Comparison of ENCODE assay signal across 8 cellular contexts in the genomic region with DNA sequence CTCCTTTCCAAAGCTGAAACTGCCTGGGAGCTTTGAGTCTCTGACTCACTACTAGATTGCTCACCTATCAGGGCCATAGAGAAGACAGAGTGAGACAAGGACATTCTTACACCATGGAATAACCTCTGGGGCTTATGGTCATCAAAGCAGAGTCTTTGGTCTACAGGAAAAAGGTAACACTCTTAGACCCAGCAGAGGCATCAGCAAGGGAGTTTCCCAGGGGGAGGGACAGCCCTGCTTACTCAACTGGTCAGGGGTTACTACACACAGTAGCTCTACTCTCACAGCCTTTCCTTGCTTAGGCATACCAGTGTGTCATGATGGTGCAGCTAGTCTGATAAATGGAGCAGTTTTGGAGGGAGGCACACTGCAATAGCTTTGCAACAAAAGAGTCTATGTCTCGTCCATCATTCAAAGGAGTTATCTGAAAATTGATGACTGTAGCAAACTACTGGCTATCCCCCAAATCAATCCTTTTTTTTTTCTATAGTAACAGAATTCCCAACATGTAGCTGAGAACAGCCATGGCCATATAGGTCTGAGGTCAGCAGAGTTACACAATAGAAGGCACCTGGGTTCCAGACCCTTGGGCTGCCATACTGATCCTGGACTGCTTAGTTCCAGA.
DNase-seq lines count a peak whose midpoint lies in the region; ATAC-seq and TF ChIP-seq lines count a peak whose summit lies in the region.

No MANE protein-coding gene starts in this region.

- no peak overlapping the region for H3K4me3 ChIP-seq in fibroblast of mammary gland (ENCODE audit: control insufficient read depth, low read depth, low read length)

- H3K9me3 Mint-ChIP-seq in stimulated activated memory B cell treated with anti-CD40 and anti-IgM and Interleukin-4, amounts not matched to agents 10 μg/mL and 1 μg/mL and 100 μg/mL, for 72 hours = peaks cover 7% of the 10 kb centered on the region

- peaks cover 6% of the 10 kb centered on the region for H3K4me1 Mint-ChIP-seq in stimulated activated memory B cell treated with anti-CD40 and anti-IgM and Interleukin-4, amounts not matched to agents 10 μg/mL and 1 μg/mL and 100 μg/mL, for 72 hours

- DNase-seq in DMS53 (lab: John Stamatoyannopoulos, UW) = peak; percentile 42
- no peak for DNase-seq in DMS53 treated with DMSO at 0.1 percent for 48 hours (lab: John Stamatoyannopoulos, UW; ENCODE audit: unreplicated experiment)
- peak; percentile 32 for DNase-seq in GOT3 (lab: John Stamatoyannopoulos, UW)
- DNase-seq in NCI-H226 = peak; percentile 95
- DNase-seq in fibroblast of mammary gland (ENCODE audit: low read depth) = peak; percentile 94
- no peak for DNase-seq in activated gamma-delta T cell (lab: John Stamatoyannopoulos, UW)
- DNase-seq in medulla oblongata (ENCODE audit: extremely low spot score) = no peak

- ATAC-seq in stimulated activated memory B cell treated with anti-CD40 and anti-IgM and Interleukin-4, amounts not matched to agents 10 μg/mL and 1 μg/mL and 100 μg/mL, for 72 hours = peak; percentile 60

- no peak overlapping the region for H3K27ac Mint-ChIP-seq in stimulated activated memory B cell treated with anti-CD40 and anti-IgM and Interleukin-4, amounts not matched to agents 10 μg/mL and 1 μg/mL and 100 μg/mL, for 72 hours

- peaks cover 70% of the 10 kb centered on the region for H3K27me3 Mint-ChIP-seq in stimulated activated memory B cell treated with anti-CD40 and anti-IgM and Interleukin-4, amounts not matched to agents 10 μg/mL and 1 μg/mL and 100 μg/mL, for 72 hours

- no peak overlapping the region for H3K4me3 Mint-ChIP-seq in stimulated activated memory B cell treated with anti-CD40 and anti-IgM and Interleukin-4, amounts not matched to agents 10 μg/mL and 1 μg/mL and 100 μg/mL, for 72 hours

- no peak for TF ChIP-seq CTCF in fibroblast of mammary gland (conservative IDR thresholded peaks at IDR 0.05; ENCODE audit: control insufficient read depth, insufficient read depth, low read depth, low read length)

- no peaks in the 10 kb centered on the region for H3K36me3 Mint-ChIP-seq in stimulated activated memory B cell treated with anti-CD40 and anti-IgM and Interleukin-4, amounts not matched to agents 10 μg/mL and 1 μg/mL and 100 μg/mL, for 72 hours

Comparison
In these comparisons a context has a peak if more than half of its experiments do, and no peak if none do; other contexts are left out.
1. DNase-seq: peak in DMS53 (single experiment), GOT3 (single experiment), NCI-H226 (single experiment) and fibroblast of mammary gland (single experiment); none in DMS53 treated with DMSO at 0.1 percent for 48 hours (single experiment), activated gamma-delta T cell (single experiment) and medulla oblongata (single experiment).